In genomic region chr9:78187763-78188495, GRCh38 we compare ENCODE assay signal across 1 cellular context.
TF ChIP-seq lines count a peak whose summit lies in the region.

No MANE protein-coding gene starts in this region.

TF ChIP-seq in GM23338, 12 proteins besides CTCF, POLR2A, EP300 and RAD21 (continued from another document):
- no peak for TF ChIP-seq ZNF462 (CRISPR knock-in tag; IDR thresholded peaks at IDR 0.05)
- TF ChIP-seq STAT1 (IDR thresholded peaks at IDR 0.05; ENCODE audit: unreplicated experiment): no peak
- TF ChIP-seq REST (IDR thresholded peaks at IDR 0.05; ENCODE audit: unreplicated experiment): no peak
- TF ChIP-seq NANOG (IDR thresholded peaks at IDR 0.05; ENCODE audit: borderline replicate concordance): no peak
